Comparison of ENCODE assay signal across 14 cellular contexts in genomic region chr11:105181521-105181920, GRCh38. TPM values are rescaled to one million over a fixed set of nuclear protein-coding genes. Genes with fewer than 3 reads are reported as not detected.
DNase-seq lines count a peak whose midpoint lies in the region; ATAC-seq and TF ChIP-seq lines count a peak whose summit lies in the region.
"Had no signal": no experiment of that assay in that cellular context is flagged by ENCODE, and none has a peak within 500 bp of the region (broad histone marks: within the 10 kb centered on the region; RNA-seq: fewer than 3 reads in every experiment).

No MANE protein-coding gene starts in this region.

- no peak for TF ChIP-seq RAD21 in IMR-90 (IDR thresholded peaks at IDR 0.05; ENCODE audit: low read length)

- H3K4me3 ChIP-seq in IMR-90 (ENCODE audit: insufficient read depth, low read depth, low read length) (no peak overlapping the region), fibroblast of villous mesenchyme (ENCODE audit: low read depth, low read length) (peak overlapping the region; percentile 29), skeletal muscle cell (ENCODE audit: low read depth, low read length) (no peak overlapping the region)
- H3K4me3 ChIP-seq: GM23338, PC-9 had no signal

- no peaks in the 10 kb centered on the region for H3K9me3 ChIP-seq in IMR-90 (ENCODE audit: control insufficient read depth, insufficient read depth, low read length)

- H3K79me1 ChIP-seq in IMR-90 (ENCODE audit: low read depth in 1 of 2, low read length in 2 of 2), result no peaks in the 10 kb centered on the region

- no TSS peak for BruUV-seq in IMR-90 (replicated peaks; lab: Mats Ljungman, UMichigan)

- peak overlapping the region; percentile 19; the same call in 1 of the 2 replicates for H3K4ac ChIP-seq in IMR-90 (ENCODE audit: low read depth, low read length)

- peak overlapping the region; percentile 79 for H3K14ac ChIP-seq in IMR-90 (replicated peaks; ENCODE audit: low read depth, low read length)

- no peak overlapping the region for H3K56ac ChIP-seq in IMR-90 (ENCODE audit: extremely low read depth, insufficient read depth, low read length)

- H2BK120ac ChIP-seq in IMR-90 (ENCODE audit: low read depth, low read length), result peak overlapping the region; percentile 35; the same call in 1 of the 2 replicates

- peaks cover 5% of the 10 kb centered on the region for H3K4me1 ChIP-seq in IMR-90 (ENCODE audit: control insufficient read depth, insufficient read depth, low read length)

- H3K23ac ChIP-seq in IMR-90 (ENCODE audit: low read depth, low read length), result peak overlapping the region; percentile 48; the same call in 1 of the 2 replicates

- no peak overlapping the region for H4K91ac ChIP-seq in IMR-90 (ENCODE audit: insufficient read depth, low read depth, low read length)

- no peak overlapping the region for H2AFZ ChIP-seq in IMR-90 (replicated peaks; ENCODE audit: low read length, poor library complexity)
- H2AFZ ChIP-seq: GM23338, PC-9 had no signal

- CTCF ChIA-PET in IMR-90 (lab: Yijun Ruan, JAX), result no interaction called here

- H3K36me3 ChIP-seq in IMR-90 (ENCODE audit: control insufficient read depth, insufficient read depth, low read length), result no peaks in the 10 kb centered on the region

- H2BK20ac ChIP-seq in IMR-90 (ENCODE audit: low read depth, low read length), result peak overlapping the region; percentile 61

- POLR2A ChIA-PET in IMR-90 (lab: Charles Lee; ENCODE audit: unreplicated experiment), result no interaction called here

- peak overlapping the region in 1 of 2 experiments; percentile 41; a peak in 1 of 4 replicates for H4K8ac ChIP-seq in IMR-90 (ENCODE audit: low read depth in 2 of 2, low read length in 2 of 2)

- peak; percentile 43 for DNase-seq in IMR-90
- DNase-seq in SKM-1 (lab: John Stamatoyannopoulos, UW; ENCODE audit: unreplicated experiment), result peak; percentile 94
- DNase-seq in fibroblast of villous mesenchyme (ENCODE audit: low read depth), result peak; percentile 64
- DNase-seq in skeletal muscle cell (ENCODE audit: low read depth), result peak; percentile 45
- DNase-seq in COLO668 (lab: John Stamatoyannopoulos, UW; ENCODE audit: unreplicated experiment), result no peak
- DNase-seq in stimulated activated CD4-positive, alpha-beta T cell treated with anti-CD3 and anti-CD28 coated beads, Interleukin-2, amount 100 ng/mL, for 24 hours, result no peak
- no peak for DNase-seq in activated gamma-delta T cell (lab: John Stamatoyannopoulos, UW)
- DNase-seq: dorsolateral prefrontal cortex, NCI-H1436 treated with DMSO at 0.1 percent for 48 hours, retina had no signal

- peak overlapping the region; percentile 60 for H2BK5ac ChIP-seq in IMR-90 (ENCODE audit: low read depth, low read length, poor library complexity, severe bottlenecking)

- TF ChIP-seq POLR2A in IMR-90 (IDR thresholded peaks at IDR 0.05; ENCODE audit: low read depth, low read length), result no peak

- H4K5ac ChIP-seq in IMR-90 (ENCODE audit: low read depth, low read length), result no peak overlapping the region

- H3K4me2 ChIP-seq in IMR-90 (ENCODE audit: low read depth, low read length), result no peak overlapping the region; the same call in 1 of the 2 replicates
- H3K4me2 ChIP-seq: GM23338, PC-9 had no signal

- in situ Hi-C loops in IMR-90 (cut with MboI; ENCODE audit: low sequenced_read_pairs), result no loop called here

- no peak overlapping the region for H3K9ac ChIP-seq in IMR-90 (ENCODE audit: low read depth, low read length)

- TF ChIP-seq CTCF in IMR-90 (conservative IDR thresholded peaks at IDR 0.05; ENCODE audit: low read depth, low read length) (no peak), fibroblast of villous mesenchyme (IDR thresholded peaks at IDR 0.05; ENCODE audit: insufficient read depth, low read depth, low read length) (no peak)

- no peaks in the 10 kb centered on the region for H4K20me1 ChIP-seq in IMR-90 (ENCODE audit: insufficient read depth, low read length)

- dilution Hi-C loops in IMR-90 (cut with HindIII; ENCODE audit: low sequenced_read_pairs, unreplicated experiment), result no loop called here

- peak overlapping the region; percentile 27; the same call in 1 of the 3 replicates for H2BK15ac ChIP-seq in IMR-90 (ENCODE audit: low read depth, low read length)

- H2AK9ac ChIP-seq in IMR-90 (replicated peaks; ENCODE audit: low read depth, low read length, poor library complexity), result no peak overlapping the region

- H3K27ac ChIP-seq in IMR-90 (ENCODE audit: insufficient read depth, low read length), result no peak overlapping the region
- H3K27ac ChIP-seq: PC-9 had no signal

- peak overlapping the region; percentile 77; the same call in 1 of the 2 replicates for H3K18ac ChIP-seq in IMR-90 (ENCODE audit: low read depth, low read length)

- ATAC-seq in IMR-90 (ENCODE audit: low read depth), result 0 out of 2 replicates have a peak, but pooled peaks have one; percentile 27
- no peak for ATAC-seq in HG03175 (IDR thresholded peaks at IDR 0.05; ENCODE audit: unreplicated experiment)
- ATAC-seq: GM23338 had no signal

- no peaks in the 10 kb centered on the region for H3K27me3 ChIP-seq in IMR-90 (ENCODE audit: control insufficient read depth, insufficient read depth, low read length)
- H3K27me3 ChIP-seq: dorsolateral prefrontal cortex had no signal

- H3K9me1 ChIP-seq in IMR-90 (ENCODE audit: insufficient read depth, low read length), result peaks cover 4% of the 10 kb centered on the region; the same call in 1 of the 2 replicates

- WGBS in IMR-90 (ENCODE audit: extremely low coverage in 2 of 2, insufficient read length in 1 of 2), 2 experiments, result no CpG with 5 or more reads among the region's 1 CpG

- intact Hi-C loops in IMR-90 (cut with micrococcal nuclease), result no loop called here

- 0 out of 2 replicates have a peak overlapping the region, but pooled peaks have one; percentile 5 for H2AK5ac ChIP-seq in IMR-90 (ENCODE audit: low read depth, low read length)

TF ChIP-seq in IMR-90, 13 proteins besides CTCF, POLR2A, EP300 and RAD21:
- TF ChIP-seq MAFK (IDR thresholded peaks at IDR 0.05; ENCODE audit: low read depth, low read length) (no peak), CEBPB (IDR thresholded peaks at IDR 0.05; ENCODE audit: low read depth, low read length) (peak; percentile 68), SMC3 (IDR thresholded peaks at IDR 0.05; ENCODE audit: low read depth, low read length) (no peak)

RNA-seq across cellular contexts. Expression of gene CARD18, which starts 42.0 kb away (rescaled TPM):
- total RNA-seq in IMR-90 (2012; rRNA removed), result not detected in 2 replicates
- not detected in 2 replicates for polyA plus RNA-seq in IMR-90 (2012; rRNA removed)
- not detected in 2 replicates for polyA plus RNA-seq in IMR-90 (2012; cell fraction: cytosol; rRNA removed)
- polyA plus RNA-seq in IMR-90 (2012; cell fraction: nucleus; rRNA removed; ENCODE audit: low replicate concordance), result not detected in 2 replicates
- under 0.01 and 2.9 TPM in 2 replicates for total RNA-seq in fibroblast of villous mesenchyme
- total RNA-seq: GM23338, PC-9 had no signal
- polyA plus RNA-seq: adipose tissue, GM23338 had no signal

Comparison
In these comparisons a context has a peak if more than half of its experiments do, and no peak if none do; other contexts are left out.
1. DNase-seq: peak in IMR-90 (single experiment), SKM-1 (single experiment), fibroblast of villous mesenchyme (single experiment) and skeletal muscle cell (single experiment); none in COLO668 (single experiment), stimulated activated CD4-positive, alpha-beta T cell treated with anti-CD3 and anti-CD28 coated beads, Interleukin-2, amount 100 ng/mL, for 24 hours (0 of 2) and activated gamma-delta T cell (single experiment).